11 cellular contexts compared by ENCODE assay signal in genomic region chr3:168517514-168518071, GRCh38.
DNase-seq lines count a peak whose midpoint lies in the region; ATAC-seq and TF ChIP-seq lines count a peak whose summit lies in the region.
"Had no signal": no experiment of that assay in that cellular context is flagged by ENCODE, and none has a peak within 500 bp of the region (broad histone marks: within the 10 kb centered on the region; RNA-seq: fewer than 3 reads in every experiment).

No MANE protein-coding gene starts in this region.

- no peak overlapping the region for H3K27ac Mint-ChIP-seq in CD4-positive, alpha-beta T cell
- H3K27ac Mint-ChIP-seq: T-cell had no signal

- no peak overlapping the region for H3K4me3 Mint-ChIP-seq in CD4-positive, alpha-beta T cell
- H3K4me3 Mint-ChIP-seq: T-cell had no signal

- no peaks in the 10 kb centered on the region for H3K9me3 Mint-ChIP-seq in CD4-positive, alpha-beta T cell
- H3K9me3 Mint-ChIP-seq: T-cell had no signal

- intact Hi-C loops in right lobe of liver (cut with DNase I), result no loop called here
- intact Hi-C loops in CD4-positive, alpha-beta T cell (cut with DNase I, micrococcal nuclease), result no loop called here

- H3K27me3 Mint-ChIP-seq in CD4-positive, alpha-beta T cell, result no peaks in the 10 kb centered on the region
- H3K27me3 Mint-ChIP-seq: T-cell had no signal

- POLR2A ChIA-PET in CD4-positive, alpha-beta T cell (lab: Charles Lee), result no interaction called here

- DNase-seq in NCI-H2227 treated with DMSO at 0.1 percent for 48 hours (lab: John Stamatoyannopoulos, UW) (peak; percentile 94), right lobe of liver (peak in 2 of 3 donors; percentile 33 to 48), coronary artery (ENCODE audit: low spot score) (no peak), NCI-H2107 (lab: John Stamatoyannopoulos, UW) (no peak)
- no peak for DNase-seq in CD4-positive, alpha-beta T cell
- DNase-seq: KG1, left ventricle myocardium inferior, NCI-H526 treated with DMSO at 0.1 percent for 48 hours, T-cell had no signal

- 24% methylated on average over 11 of the region's 11 CpGs for WGBS in right lobe of liver (ENCODE audit: insufficient coverage, low coverage, low lambda C conversion rate, missing lambda C conversion rate)

- H3K27ac ChIP-seq in right lobe of liver, result peak overlapping the region in 2 of 3 donors; percentile 39 to 45
- no peak overlapping the region for H3K27ac ChIP-seq in CD4-positive, alpha-beta T cell (ENCODE audit: low read depth, low read length)
- H3K27ac ChIP-seq in coronary artery, result no peak overlapping the region
- H3K27ac ChIP-seq: left ventricle myocardium inferior had no signal

- H3K27me3 ChIP-seq in right lobe of liver, result no peaks in the 10 kb centered on the region
- no peaks in the 10 kb centered on the region for H3K27me3 ChIP-seq in CD4-positive, alpha-beta T cell (ENCODE audit: control insufficient read depth, insufficient read depth, low read length)

- CTCF ChIA-PET in CD4-positive, alpha-beta T cell (lab: Charles Lee), result no interaction called here

- no peaks in the 10 kb centered on the region for H3K9me3 ChIP-seq in right lobe of liver
- H3K9me3 ChIP-seq in CD4-positive, alpha-beta T cell (ENCODE audit: control insufficient read depth, low read length), result no peaks in the 10 kb centered on the region
- H3K9me3 ChIP-seq: left ventricle myocardium inferior had no signal

- TF ChIP-seq POLR2A in right lobe of liver (IDR thresholded peaks at IDR 0.05), result no peak

- no peaks in the 10 kb centered on the region for H3K4me1 Mint-ChIP-seq in CD4-positive, alpha-beta T cell (ENCODE audit: low read depth)
- H3K4me1 Mint-ChIP-seq: T-cell had no signal

- peaks cover 0 to 4% (median 0%) of the 10 kb centered on the region in 4 donors for H3K4me1 ChIP-seq in right lobe of liver
- H3K4me1 ChIP-seq: left ventricle myocardium inferior had no signal

- H3K36me3 ChIP-seq in right lobe of liver, result no peaks in the 10 kb centered on the region
- H3K36me3 ChIP-seq: left ventricle myocardium inferior had no signal

- TF ChIP-seq CTCF in right lobe of liver (IDR thresholded peaks at IDR 0.05) (no peak), coronary artery (IDR thresholded peaks at IDR 0.05) (no peak)
- TF ChIP-seq CTCF in CD4-positive, alpha-beta T cell (IDR thresholded peaks at IDR 0.05), result no peak

- no peaks in the 10 kb centered on the region for H3K36me3 Mint-ChIP-seq in CD4-positive, alpha-beta T cell (ENCODE audit: low read depth)
- H3K36me3 Mint-ChIP-seq: T-cell had no signal

- peak; percentile 52 for ATAC-seq in GM18511 (IDR thresholded peaks at IDR 0.05; ENCODE audit: unreplicated experiment)
- peak; percentile 43 for ATAC-seq in HG02588 (IDR thresholded peaks at IDR 0.05; ENCODE audit: unreplicated experiment)
- peak; percentile 77 to 90 (median 83) for ATAC-seq in right lobe of liver
- no peak for ATAC-seq in CD4-positive, alpha-beta T cell (ENCODE audit: poor library complexity)
- ATAC-seq: T-cell had no signal

- H3K4me3 ChIP-seq in right lobe of liver (peak overlapping the region in 2 of 3 donors; percentile 12 to 20), coronary artery (no peak overlapping the region)
- H3K4me3 ChIP-seq: left ventricle myocardium inferior had no signal

Comparison
In these comparisons a context has a peak if more than half of its experiments do, and no peak if none do; other contexts are left out.
1. DNase-seq: peak in NCI-H2227 treated with DMSO at 0.1 percent for 48 hours (single experiment) and right lobe of liver (2 of 3); none in CD4-positive, alpha-beta T cell (0 of 10), coronary artery (single experiment) and NCI-H2107 (single experiment).
2. H3K27ac ChIP-seq: peak in right lobe of liver (2 of 3); none in CD4-positive, alpha-beta T cell (single experiment) and coronary artery (0 of 2).